Comparison of ENCODE assay signal across 22 cellular contexts in genomic region chr3:172120912-172121311, GRCh38.
"Had no signal": no experiment of that assay in that cellular context is flagged by ENCODE, and none has a peak within 500 bp of the region (broad histone marks: within the 10 kb centered on the region; RNA-seq: fewer than 3 reads in every experiment).

No MANE protein-coding gene starts in this region.

- DNase-seq: Kasumi-1, MM.1S, NCI-H1092 treated with DMSO at 0.1 percent for 48 hours, NCI-H1436, NCI-H187, NCI-H2029, NCI-H2081 treated with DMSO at 0.1 percent for 48 hours, NCI-H2171, NCI-H226, NCI-H446, NCI-H510A, NCI-H524 treated with DMSO at 0.1 percent for 48 hours, NCI-H69, NCI-H774, Right ventricle myocardium superior, RPMI8226, SIG-M5 had no signal

- H3K9me3 ChIP-seq: SJSA1 had no signal

- H3K4me1 Mint-ChIP-seq: IgD-negative memory B cell had no signal

- H3K9me3 Mint-ChIP-seq: IgD-negative memory B cell had no signal

- H3K27ac ChIP-seq: KMS-11, SJSA1, SK-N-MC had no signal

- H3K27ac Mint-ChIP-seq: IgD-negative memory B cell had no signal

- H3K4me3 ChIP-seq: K562, SJSA1, SK-N-MC had no signal

- H3K4me2 ChIP-seq: KMS-11 had no signal

- H3K4me3 Mint-ChIP-seq: IgD-negative memory B cell had no signal

- ATAC-seq: K562 had no signal

- H3K27me3 ChIP-seq: SJSA1 had no signal

- H3K9ac ChIP-seq: KMS-11 had no signal
